1 cellular context compared by ENCODE assay signal in the genomic region with DNA sequence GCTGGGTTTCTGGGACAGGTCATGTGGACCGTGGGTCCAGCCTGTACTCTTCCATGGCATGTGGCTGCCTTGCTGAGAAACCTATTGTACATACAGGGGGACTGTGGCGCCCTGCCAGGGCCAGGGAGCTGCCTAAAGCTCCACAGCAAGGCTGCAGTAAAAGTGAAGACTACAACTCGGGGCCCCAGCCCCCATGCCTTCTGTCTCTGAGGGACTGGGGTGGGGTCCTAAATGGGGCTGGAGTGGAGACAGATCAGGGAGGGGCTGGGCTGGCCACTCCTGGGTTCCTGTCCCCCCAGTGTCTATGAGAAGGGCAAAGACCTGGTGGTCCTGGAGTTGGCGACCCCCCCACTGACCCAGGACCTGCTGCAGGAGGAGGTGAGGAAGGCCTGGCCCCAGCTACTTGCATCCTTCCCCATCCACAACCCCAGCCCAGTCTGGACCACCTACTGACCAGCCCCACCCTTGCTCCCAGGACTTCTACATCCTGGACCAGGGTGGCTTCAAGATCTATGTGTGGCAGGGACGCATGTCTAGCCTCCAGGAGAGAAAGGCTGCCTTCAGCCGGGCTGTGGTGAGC.
TF ChIP-seq lines count a peak whose summit lies in the region.

No MANE protein-coding gene starts in this region.

TF ChIP-seq in H1, 55 proteins besides CTCF, POLR2A, EP300 and RAD21:
- no peak for TF ChIP-seq KDM5A (IDR thresholded peaks at IDR 0.05; ENCODE audit: low read length)
- no peak for TF ChIP-seq KDM1A (IDR thresholded peaks at IDR 0.05; ENCODE audit: borderline replicate concordance, low read length)
- no peak for TF ChIP-seq RBBP5 (IDR thresholded peaks at IDR 0.05; ENCODE audit: borderline replicate concordance, low read depth, low read length)
- no peak for TF ChIP-seq GTF2F1 (IDR thresholded peaks at IDR 0.05; ENCODE audit: borderline replicate concordance, low read depth, low read length)
TF ChIP-seq in H1: peak in this region for 0.
